8 cellular contexts compared by ENCODE assay signal in genomic region chr4:78057135-78057599, GRCh38. TPM values are rescaled to one million over a fixed set of nuclear protein-coding genes. Genes with fewer than 3 reads are reported as not detected.
DNase-seq lines count a peak whose midpoint lies in the region; TF ChIP-seq lines count a peak whose summit lies in the region.

TSS of gene FRAS1 (plus strand) at chr4:78057323. CDS start at chr4:78058010, 687 bp downstream.

- H3K9me3 Mint-ChIP-seq in activated naive CD8-positive, alpha-beta T cell treated with anti-CD3 and anti-CD28 coated beads for 36 hours: no peaks in the 10 kb centered on the region
- no peaks in the 10 kb centered on the region for H3K9me3 Mint-ChIP-seq in progenitor cell of endocrine pancreas (ENCODE audit: low read depth)

- H3K4me3 Mint-ChIP-seq in activated naive CD8-positive, alpha-beta T cell treated with anti-CD3 and anti-CD28 coated beads for 36 hours: peak within 1 kb of the TSS; percentile 82
- peak within 1 kb of the TSS; percentile 88 for H3K4me3 Mint-ChIP-seq in progenitor cell of endocrine pancreas (ENCODE audit: low read depth)

- no peaks in the 10 kb centered on the region for H3K9me3 ChIP-seq in right atrium auricular region

- CTCF ChIA-PET in GM10248 (lab: Yijun Ruan, JAX): interaction anchor here (1.2 to 2.6 kb wide), 2 partner anchors 11 to 16 kb away, joined by 3 to 10 read pairs; no protein-coding TSS in a partner anchor

- TF ChIP-seq CTCF in GM10248 (IDR thresholded peaks at IDR 0.05; ENCODE audit: control extremely low read depth, extremely low read depth, low read depth, missing control alignments) (no peak), HFF-Myc (IDR thresholded peaks at IDR 0.05; ENCODE audit: low read depth, low read length, missing control alignments) (no peak), right atrium auricular region (IDR thresholded peaks at IDR 0.05) (no peak), progenitor cell of endocrine pancreas (IDR thresholded peaks at IDR 0.05; ENCODE audit: unreplicated experiment) (peak; percentile 34)

- POLR2A ChIA-PET in GM10248 (lab: Yijun Ruan, JAX): no interaction called here

- H3K27me3 Mint-ChIP-seq in activated naive CD8-positive, alpha-beta T cell treated with anti-CD3 and anti-CD28 coated beads for 36 hours: peaks cover 67% of the 10 kb centered on the region
- peaks cover 3% of the 10 kb centered on the region for H3K27me3 Mint-ChIP-seq in progenitor cell of endocrine pancreas

- no peaks in the 10 kb centered on the region for H3K27me3 ChIP-seq in right atrium auricular region

- H3K36me3 ChIP-seq in right atrium auricular region: no peaks in the 10 kb centered on the region

- DNase-seq in GM10248 (ENCODE audit: extremely low spot score) (peak; percentile 32), HFF-Myc (ENCODE audit: extremely low read depth, low read depth) (peak; percentile 15), NCI-H2171 (lab: John Stamatoyannopoulos, UW) (peak; percentile 49), right atrium auricular region (ENCODE audit: low spot score) (no peak), progenitor cell of endocrine pancreas (ENCODE audit: low spot score, unreplicated experiment) (peak; percentile 55), cerebellar nuclear complex (lab: John Stamatoyannopoulos, UW) (no peak), HCEC 1CT (no peak)
- peak; percentile 43 for DNase-seq in activated naive CD8-positive, alpha-beta T cell treated with anti-CD3 and anti-CD28 coated beads for 36 hours

- peak within 1 kb of the TSS; percentile 80 for H3K4me3 ChIP-seq in HFF-Myc (replicated peaks; ENCODE audit: low read depth, low read length)
- H3K4me3 ChIP-seq in right atrium auricular region: peak within 1 kb of the TSS; percentile 60 to 66

- no peaks in the 10 kb centered on the region for H3K36me3 Mint-ChIP-seq in activated naive CD8-positive, alpha-beta T cell treated with anti-CD3 and anti-CD28 coated beads for 36 hours
- no peaks in the 10 kb centered on the region for H3K36me3 Mint-ChIP-seq in progenitor cell of endocrine pancreas (ENCODE audit: insufficient read depth)

- H3K4me1 Mint-ChIP-seq in activated naive CD8-positive, alpha-beta T cell treated with anti-CD3 and anti-CD28 coated beads for 36 hours: peaks cover 28% of the 10 kb centered on the region
- H3K4me1 Mint-ChIP-seq in progenitor cell of endocrine pancreas (ENCODE audit: low read depth): peaks cover 10% of the 10 kb centered on the region

- H3K27ac ChIP-seq in right atrium auricular region: peak within 1 kb of the TSS; percentile 83 to 94

- H3K4me1 ChIP-seq in right atrium auricular region: peaks cover 0 to 35% of the 10 kb centered on the region in 2 donors

- H3K27ac Mint-ChIP-seq in activated naive CD8-positive, alpha-beta T cell treated with anti-CD3 and anti-CD28 coated beads for 36 hours: no peak within 1 kb of the TSS
- H3K27ac Mint-ChIP-seq in progenitor cell of endocrine pancreas: peak within 1 kb of the TSS; percentile 92

RNA-seq across cellular contexts. Expression of gene FRAS1, which starts in this region (rescaled TPM):
- total RNA-seq in activated naive CD8-positive, alpha-beta T cell treated with anti-CD3 and anti-CD28 coated beads for 36 hours: under 1 TPM; 0.04 to 0.24 TPM
- total RNA-seq in right atrium auricular region (10 to 100 TPM in 1 of 2 donors, 1 to 10 TPM in 1; 5.8 to 12.9 TPM), progenitor cell of endocrine pancreas (163 and 166 TPM in 2 replicates)

Comparison
In these comparisons a context has a peak if more than half of its experiments do, and no peak if none do; other contexts are left out.
1. RNA of gene FRAS1 (total RNA-seq): 163 to 166 TPM in progenitor cell of endocrine pancreas; 5.8 to 12.9 TPM in right atrium auricular region and 0.04 to 0.24 TPM in activated naive CD8-positive, alpha-beta T cell treated with anti-CD3 and anti-CD28 coated beads for 36 hours; every median in the first group is over 10 times any median in the second.
2. Peak in DNase-seq in activated naive CD8-positive, alpha-beta T cell treated with anti-CD3 and anti-CD28 coated beads for 36 hours; RNA of the gene not detected or under 1 TPM.
3. DNase-seq: peak in GM10248 (single experiment), HFF-Myc (single experiment), NCI-H2171 (single experiment) and progenitor cell of endocrine pancreas (single experiment); none in right atrium auricular region (single experiment), cerebellar nuclear complex (0 of 2) and HCEC 1CT (single experiment).